Comparison of ENCODE assay signal across 8 cellular contexts in the genomic region with DNA sequence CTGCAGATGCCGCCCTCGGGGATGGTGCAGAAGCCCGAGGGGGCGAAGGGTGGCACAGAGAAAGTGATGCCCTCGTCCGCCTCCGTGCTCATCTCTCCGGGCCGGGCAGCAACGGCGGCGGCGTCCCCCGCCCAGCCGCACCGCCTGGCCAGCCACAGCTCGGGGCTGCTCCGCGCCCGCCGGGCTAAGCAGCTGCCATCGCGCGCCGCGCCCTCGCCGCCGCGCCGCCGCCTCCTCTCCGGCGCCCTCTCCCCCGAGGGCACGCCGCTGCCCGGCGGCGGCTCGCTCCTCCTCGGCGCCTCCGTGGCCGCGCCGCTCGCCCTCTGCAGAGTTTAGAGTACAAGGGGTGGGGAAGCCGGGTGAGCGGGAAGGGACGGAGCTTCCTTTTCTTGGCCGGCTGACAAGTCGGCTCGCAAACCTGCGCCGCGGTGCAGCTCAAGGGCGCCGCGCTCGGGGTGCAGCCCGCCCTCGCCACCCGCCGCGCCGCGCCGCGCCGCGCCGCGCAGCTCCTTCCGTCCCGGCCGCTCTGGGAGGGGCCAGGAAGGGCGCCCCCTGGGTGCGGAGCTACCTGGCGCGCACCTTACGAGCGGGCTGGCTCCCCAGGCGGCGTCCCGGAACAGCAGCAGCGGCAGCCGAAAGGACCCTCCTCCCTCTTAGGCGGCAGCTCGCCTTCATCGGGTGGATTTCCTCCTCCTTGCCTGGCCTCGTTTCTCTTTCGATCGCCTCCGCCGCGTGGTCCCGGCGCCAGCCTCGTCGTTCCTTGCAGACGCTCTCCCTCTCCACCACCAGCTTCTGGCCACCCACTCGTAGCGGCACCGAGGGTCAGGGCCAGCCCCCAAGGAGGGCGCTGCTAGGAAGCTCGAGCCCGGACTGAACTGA. TPM values are rescaled to one million over a fixed set of nuclear protein-coding genes. Genes with fewer than 3 reads are reported as not detected.
DNase-seq lines count a peak whose midpoint lies in the region; ATAC-seq and TF ChIP-seq lines count a peak whose summit lies in the region.

A gene with protein sequence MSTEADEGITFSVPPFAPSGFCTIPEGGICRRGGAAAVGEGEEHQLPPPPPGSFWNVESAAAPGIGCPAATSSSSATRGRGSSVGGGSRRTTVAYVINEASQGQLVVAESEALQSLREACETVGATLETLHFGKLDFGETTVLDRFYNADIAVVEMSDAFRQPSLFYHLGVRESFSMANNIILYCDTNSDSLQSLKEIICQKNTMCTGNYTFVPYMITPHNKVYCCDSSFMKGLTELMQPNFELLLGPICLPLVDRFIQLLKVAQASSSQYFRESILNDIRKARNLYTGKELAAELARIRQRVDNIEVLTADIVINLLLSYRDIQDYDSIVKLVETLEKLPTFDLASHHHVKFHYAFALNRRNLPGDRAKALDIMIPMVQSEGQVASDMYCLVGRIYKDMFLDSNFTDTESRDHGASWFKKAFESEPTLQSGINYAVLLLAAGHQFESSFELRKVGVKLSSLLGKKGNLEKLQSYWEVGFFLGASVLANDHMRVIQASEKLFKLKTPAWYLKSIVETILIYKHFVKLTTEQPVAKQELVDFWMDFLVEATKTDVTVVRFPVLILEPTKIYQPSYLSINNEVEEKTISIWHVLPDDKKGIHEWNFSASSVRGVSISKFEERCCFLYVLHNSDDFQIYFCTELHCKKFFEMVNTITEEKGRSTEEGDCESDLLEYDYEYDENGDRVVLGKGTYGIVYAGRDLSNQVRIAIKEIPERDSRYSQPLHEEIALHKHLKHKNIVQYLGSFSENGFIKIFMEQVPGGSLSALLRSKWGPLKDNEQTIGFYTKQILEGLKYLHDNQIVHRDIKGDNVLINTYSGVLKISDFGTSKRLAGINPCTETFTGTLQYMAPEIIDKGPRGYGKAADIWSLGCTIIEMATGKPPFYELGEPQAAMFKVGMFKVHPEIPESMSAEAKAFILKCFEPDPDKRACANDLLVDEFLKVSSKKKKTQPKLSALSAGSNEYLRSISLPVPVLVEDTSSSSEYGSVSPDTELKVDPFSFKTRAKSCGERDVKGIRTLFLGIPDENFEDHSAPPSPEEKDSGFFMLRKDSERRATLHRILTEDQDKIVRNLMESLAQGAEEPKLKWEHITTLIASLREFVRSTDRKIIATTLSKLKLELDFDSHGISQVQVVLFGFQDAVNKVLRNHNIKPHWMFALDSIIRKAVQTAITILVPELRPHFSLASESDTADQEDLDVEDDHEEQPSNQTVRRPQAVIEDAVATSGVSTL (N-terminal part only) (minus strand): TSS at position 412 of the 879 bp plus-strand sequence. CDS start 320 bp downstream, at position 92.

- H3K4me3 ChIP-seq in HUES64 (ENCODE audit: low read length) (peak within 1 kb of the TSS; percentile 68), PC-3 (ENCODE audit: low read length) (peak within 1 kb of the TSS; percentile 81), esophagus squamous epithelium (peak within 1 kb of the TSS; percentile 90 to 97 (median 96))

- H3K27me3 ChIP-seq in HUES64 (ENCODE audit: insufficient read depth, low read length) = peaks cover 48% of the 10 kb centered on the region
- H3K27me3 ChIP-seq in PC-3 (ENCODE audit: low read length) = no peaks in the 10 kb centered on the region
- H3K27me3 ChIP-seq in esophagus squamous epithelium = no peaks in the 10 kb centered on the region

- peak within 1 kb of the TSS; percentile 86 to 98 (median 96) for H3K27ac Mint-ChIP-seq in naive thymus-derived CD8-positive, alpha-beta T cell
- H3K27ac Mint-ChIP-seq in stimulated activated naive B cell treated with anti-CD40 and anti-IgM and Interleukin-4, amounts not matched to agents 10 μg/mL and 1 μg/mL and 100 μg/mL, for 72 hours = peak within 1 kb of the TSS; percentile 99

- CTCF ChIA-PET in PC-3 (lab: Charles Lee) = interaction anchor here (0.6 to 1.8 kb wide), 19 partner anchors 8 to 542 kb away, joined by 3 to 119 read pairs (median 3); a partner anchor contains a TSS

- no peaks in the 10 kb centered on the region for H3K9me3 Mint-ChIP-seq in activated T-cell treated with anti-CD3 and anti-CD28 coated beads, Interleukin-2, amount 50 U/mL, for 4 hours
- no peaks in the 10 kb centered on the region for H3K9me3 Mint-ChIP-seq in naive thymus-derived CD8-positive, alpha-beta T cell
- H3K9me3 Mint-ChIP-seq in stimulated activated naive B cell treated with anti-CD40 and anti-IgM and Interleukin-4, amounts not matched to agents 10 μg/mL and 1 μg/mL and 100 μg/mL, for 72 hours = no peaks in the 10 kb centered on the region

- no peak for TF ChIP-seq CTCF in PC-3 (conservative IDR thresholded peaks at IDR 0.05; ENCODE audit: low read depth, low read length)
- peak in 5 of 6 experiments; percentile 34 to 95 (median 93) for TF ChIP-seq CTCF in esophagus squamous epithelium (IDR thresholded peaks at IDR 0.05)

- H3K4me1 Mint-ChIP-seq in activated T-cell treated with anti-CD3 and anti-CD28 coated beads, Interleukin-2, amount 50 U/mL, for 4 hours (ENCODE audit: low read depth) = peaks cover 45% of the 10 kb centered on the region
- peaks cover 17 to 43% (median 41%) of the 10 kb centered on the region in 4 donors for H3K4me1 Mint-ChIP-seq in naive thymus-derived CD8-positive, alpha-beta T cell
- peaks cover 21 to 44% of the 10 kb centered on the region in 2 donors for H3K4me1 Mint-ChIP-seq in stimulated activated naive B cell treated with anti-CD40 and anti-IgM and Interleukin-4, amounts not matched to agents 10 μg/mL and 1 μg/mL and 100 μg/mL, for 72 hours

- H3K27ac ChIP-seq in HUES64 (ENCODE audit: low read depth, low read length) (no peak within 1 kb of the TSS), PC-3 (ENCODE audit: low read length) (peak within 1 kb of the TSS; percentile 79), esophagus squamous epithelium (peak within 1 kb of the TSS; percentile 92 to 96 (median 94))

- H3F3A ChIP-seq in PC-3 (ENCODE audit: low read length, unreplicated experiment) = no peaks in the 10 kb centered on the region

- intact Hi-C loops in PC-3 (cut with micrococcal nuclease) = loop anchor here (5.0 kb wide), 1 partner anchor 125 kb away; no protein-coding TSS in a partner anchor
- intact Hi-C loops in esophagus squamous epithelium (cut with DNase I) = loop anchor here (10.0 kb wide), 1 partner anchor 208 kb away; no protein-coding TSS in a partner anchor

- no peaks in the 10 kb centered on the region for H3K36me3 ChIP-seq in HUES64 (ENCODE audit: insufficient read depth, low read length)
- no peaks in the 10 kb centered on the region for H3K36me3 ChIP-seq in PC-3 (ENCODE audit: low read depth, low read length)
- no peaks in the 10 kb centered on the region for H3K36me3 ChIP-seq in esophagus squamous epithelium

- peaks cover 3% of the 10 kb centered on the region for H3K36me3 Mint-ChIP-seq in activated T-cell treated with anti-CD3 and anti-CD28 coated beads, Interleukin-2, amount 50 U/mL, for 4 hours (ENCODE audit: insufficient read depth)
- H3K36me3 Mint-ChIP-seq in naive thymus-derived CD8-positive, alpha-beta T cell = no peaks in the 10 kb centered on the region
- H3K36me3 Mint-ChIP-seq in stimulated activated naive B cell treated with anti-CD40 and anti-IgM and Interleukin-4, amounts not matched to agents 10 μg/mL and 1 μg/mL and 100 μg/mL, for 72 hours = peaks cover 0 to 9% of the 10 kb centered on the region in 2 donors

- peak; percentile 68 for DNase-seq in DMS153 treated with DMSO at 0.1 percent for 48 hours (lab: John Stamatoyannopoulos, UW; ENCODE audit: unreplicated experiment)
- DNase-seq in PC-3 = peak; percentile 81
- peak; percentile 92 for DNase-seq in activated T-cell treated with anti-CD3 and anti-CD28 coated beads, Interleukin-2, amount 50 U/mL, for 4 hours
- peak; percentile 72 for DNase-seq in esophagus squamous epithelium (lab: John Stamatoyannopoulos, UW)
- peak; percentile 86 to 95 (median 92) for DNase-seq in naive thymus-derived CD8-positive, alpha-beta T cell
- DNase-seq in stimulated activated naive B cell treated with anti-CD40 and anti-IgM and Interleukin-4, amounts not matched to agents 10 μg/mL and 1 μg/mL and 100 μg/mL, for 72 hours = peak; percentile 83

- no peaks in the 10 kb centered on the region for H4K20me1 ChIP-seq in PC-3 (ENCODE audit: low read length)

- peak in 3 of 4 donors; percentile 17 to 64 (median 46) for TF ChIP-seq POLR2A in esophagus squamous epithelium (IDR thresholded peaks at IDR 0.05)

- POLR2A ChIA-PET in PC-3 (lab: Charles Lee; ENCODE audit: unreplicated experiment) = interaction anchor here (0.6 to 1.9 kb wide), 3 partner anchors 148 to 504 kb away, joined by 3 to 23 read pairs (median 3); no protein-coding TSS in a partner anchor
- POLR2A ChIA-PET in naive thymus-derived CD8-positive, alpha-beta T cell (lab: Charles Lee) = interaction anchor here (0.6 to 3.7 kb wide), 22 partner anchors 9 to 940 kb away, joined by 3 to 49 read pairs (median 5); a partner anchor contains a TSS

- WGBS in HUES64 = under 1% methylated on average over 108 of the region's 108 CpGs
- 0% methylated on average over 3 to 4 of the region's 108 CpGs for WGBS in esophagus squamous epithelium, 2 donors

- peaks cover 29% of the 10 kb centered on the region for H3K79me2 ChIP-seq in PC-3 (ENCODE audit: low read length)

- H3K4me1 ChIP-seq in HUES64 (ENCODE audit: insufficient read depth, low read length) (0 out of 2 replicates have a peak, but pooled peaks cover 3% of the 10 kb centered on the region), PC-3 (ENCODE audit: insufficient read depth, low read length) (peaks cover 25% of the 10 kb centered on the region), esophagus squamous epithelium (peaks cover 7 to 51% (median 21%) of the 10 kb centered on the region in 3 donors)

- peak; percentile 63 for ATAC-seq in GM21515 (IDR thresholded peaks at IDR 0.05; ENCODE audit: unreplicated experiment)
- peak; percentile 73 for ATAC-seq in PC-3
- peak; percentile 76 to 80 for ATAC-seq in activated T-cell treated with anti-CD3 and anti-CD28 coated beads, Interleukin-2, amount 50 U/mL, for 4 hours
- peak; percentile 79 to 81 for ATAC-seq in naive thymus-derived CD8-positive, alpha-beta T cell
- peak; percentile 72 to 80 for ATAC-seq in stimulated activated naive B cell treated with anti-CD40 and anti-IgM and Interleukin-4, amounts not matched to agents 10 μg/mL and 1 μg/mL and 100 μg/mL, for 72 hours (replicated peaks)

- peak within 1 kb of the TSS; percentile 96 for H2AFZ ChIP-seq in PC-3 (ENCODE audit: low read length)

- peak within 1 kb of the TSS; percentile 98 for H3K4me2 ChIP-seq in PC-3 (ENCODE audit: low read length)

- peak within 1 kb of the TSS; percentile 94 for H3K4me3 Mint-ChIP-seq in activated T-cell treated with anti-CD3 and anti-CD28 coated beads, Interleukin-2, amount 50 U/mL, for 4 hours
- peak within 1 kb of the TSS; percentile 89 to 99 (median 92) for H3K4me3 Mint-ChIP-seq in naive thymus-derived CD8-positive, alpha-beta T cell
- H3K4me3 Mint-ChIP-seq in stimulated activated naive B cell treated with anti-CD40 and anti-IgM and Interleukin-4, amounts not matched to agents 10 μg/mL and 1 μg/mL and 100 μg/mL, for 72 hours = peak within 1 kb of the TSS; percentile 98 to 99

- no peaks in the 10 kb centered on the region for H3K27me3 Mint-ChIP-seq in activated T-cell treated with anti-CD3 and anti-CD28 coated beads, Interleukin-2, amount 50 U/mL, for 4 hours (ENCODE audit: low read depth)
- no peaks in the 10 kb centered on the region for H3K27me3 Mint-ChIP-seq in naive thymus-derived CD8-positive, alpha-beta T cell
- no peaks in the 10 kb centered on the region for H3K27me3 Mint-ChIP-seq in stimulated activated naive B cell treated with anti-CD40 and anti-IgM and Interleukin-4, amounts not matched to agents 10 μg/mL and 1 μg/mL and 100 μg/mL, for 72 hours

- BruUV-seq in PC-3 (replicated peaks; lab: Mats Ljungman, UMichigan) = no TSS peak

- H3K9me2 ChIP-seq in PC-3 (replicated peaks; ENCODE audit: low read length) = no peaks in the 10 kb centered on the region

- H3K9ac ChIP-seq in HUES64 (ENCODE audit: low read depth, low read length) (peak within 1 kb of the TSS; percentile 67), PC-3 (ENCODE audit: low read length) (peak within 1 kb of the TSS; percentile 88)

- H3K9me3 ChIP-seq in HUES64 (ENCODE audit: insufficient read depth, low read depth, low read length) = no peaks in the 10 kb centered on the region
- H3K9me3 ChIP-seq in PC-3 (ENCODE audit: low read length) = no peaks in the 10 kb centered on the region
- no peaks in the 10 kb centered on the region for H3K9me3 ChIP-seq in esophagus squamous epithelium

RNA-seq across cellular contexts. Expression of the gene that starts here (rescaled TPM):
- 0.85 TPM for polyA plus RNA-seq in HUES64 (2013, experiment 1 of 2)
- polyA plus RNA-seq in HUES64 (2013, experiment 2 of 2) = 0.76 TPM
- total RNA-seq in PC-3 (2014; rRNA removed) (4.3 and 5.0 TPM in 2 replicates), esophagus squamous epithelium (10 to 100 TPM in 3 of 4 donors, 1 to 10 TPM in 1; 9.2 to 22.9 (median 20.9) TPM)
- 10 to 100 TPM in 1 of 3 donors, 1 to 10 TPM in 2; 5.7 to 10.5 (median 7.9) TPM for total RNA-seq in activated T-cell treated with anti-CD3 and anti-CD28 coated beads, Interleukin-2, amount 50 U/mL, for 4 hours
- total RNA-seq in naive thymus-derived CD8-positive, alpha-beta T cell = 1 to 10 TPM; 7.7 to 8.7 TPM
- polyA plus RNA-seq in naive thymus-derived CD8-positive, alpha-beta T cell = 1 to 10 TPM; 3.0 to 4.5 (median 3.1) TPM
